In the genomic region with DNA sequence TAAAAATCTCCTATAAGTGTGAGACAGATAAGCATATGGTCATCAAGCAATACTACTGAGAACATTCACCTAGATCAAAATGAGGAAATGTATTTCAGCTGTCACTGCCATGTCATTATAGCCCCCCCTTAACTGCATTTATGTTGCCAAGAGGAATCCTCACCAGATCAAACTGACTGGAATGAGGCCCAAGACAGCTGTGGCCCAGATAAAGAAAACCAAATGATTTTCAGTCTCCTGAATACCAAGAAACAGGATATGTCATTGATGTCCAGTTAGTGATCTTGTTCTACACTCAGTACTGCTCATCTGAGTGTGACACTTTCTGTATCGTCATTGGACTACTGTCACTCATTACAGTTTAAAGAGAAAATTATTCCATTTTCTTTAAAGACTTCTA, we compare ENCODE assay signal across 16 cellular contexts. TPM values are rescaled to one million over a fixed set of nuclear protein-coding genes. Genes with fewer than 3 reads are reported as not detected.
"Had no signal": no experiment of that assay in that cellular context is flagged by ENCODE, and none has a peak within 500 bp of the region (broad histone marks: within the 10 kb centered on the region; RNA-seq: fewer than 3 reads in every experiment).

No MANE protein-coding gene starts in this region.

- H3K4me1 ChIP-seq: colonic mucosa, esophagus squamous epithelium, sigmoid colon, vagina had no signal

- H3K9me3 ChIP-seq: colonic mucosa, esophagus squamous epithelium, ovary, sigmoid colon, tibial nerve, vagina had no signal

- DNase-seq: activated CD4-positive, CD25-positive, alpha-beta regulatory T cell treated with anti-CD3 and anti-CD28 coated beads, Interleukin-2, amount 50 U/mL, for 72 hours; activated naive CD4-positive, alpha-beta T cell treated with anti-CD3 and anti-CD28 coated beads, Interleukin-2, amount 10 ng/mL, durations not matched to agents 7 days and 5 days; activated T-cell treated with anti-CD3 and anti-CD28 coated beads, Interleukin-2, amount 50 U/mL, for 1 hour; colonic mucosa; esophagus squamous epithelium; ovary; sigmoid colon; stimulated activated CD4-positive, alpha-beta T cell treated with anti-CD3 and anti-CD28 coated beads, Interleukin-12 subunit alpha, Interleukin-12 subunit beta, amount 100 ng/mL, for 4 hours; stimulated activated CD4-positive, alpha-beta T cell treated with anti-CD3 and anti-CD28 coated beads, Interleukin-2, amount 100 ng/mL, for 24 hours had no signal

- H3K4me1 Mint-ChIP-seq: activated naive CD4-positive, alpha-beta T cell treated with anti-CD3 and anti-CD28 coated beads, Interleukin-2, amount 10 ng/mL, durations not matched to agents 7 days and 5 days; stimulated activated effector memory CD8-positive, alpha-beta T cell treated with anti-CD3 and anti-CD28 coated beads, Interleukin-12 subunit alpha, Interleukin-12 subunit beta, amount 100 ng/mL, for 72 hours had no signal

- H3K4me3 Mint-ChIP-seq: activated naive CD4-positive, alpha-beta T cell treated with anti-CD3 and anti-CD28 coated beads, Interleukin-2, amount 10 ng/mL, durations not matched to agents 7 days and 5 days; stimulated activated effector memory CD8-positive, alpha-beta T cell treated with anti-CD3 and anti-CD28 coated beads, Interleukin-12 subunit alpha, Interleukin-12 subunit beta, amount 100 ng/mL, for 72 hours had no signal

- H3K27ac ChIP-seq: cardiac muscle cell, colonic mucosa, esophagus squamous epithelium, ovary, sigmoid colon, vagina had no signal

- H3K36me3 Mint-ChIP-seq: activated naive CD4-positive, alpha-beta T cell treated with anti-CD3 and anti-CD28 coated beads, Interleukin-2, amount 10 ng/mL, durations not matched to agents 7 days and 5 days; stimulated activated effector memory CD8-positive, alpha-beta T cell treated with anti-CD3 and anti-CD28 coated beads, Interleukin-12 subunit alpha, Interleukin-12 subunit beta, amount 100 ng/mL, for 72 hours had no signal

- H3K9me3 Mint-ChIP-seq: activated naive CD4-positive, alpha-beta T cell treated with anti-CD3 and anti-CD28 coated beads, Interleukin-2, amount 10 ng/mL, durations not matched to agents 7 days and 5 days; stimulated activated effector memory CD8-positive, alpha-beta T cell treated with anti-CD3 and anti-CD28 coated beads, Interleukin-12 subunit alpha, Interleukin-12 subunit beta, amount 100 ng/mL, for 72 hours had no signal

- H3K27ac Mint-ChIP-seq: activated naive CD4-positive, alpha-beta T cell treated with anti-CD3 and anti-CD28 coated beads, Interleukin-2, amount 10 ng/mL, durations not matched to agents 7 days and 5 days; stimulated activated effector memory CD8-positive, alpha-beta T cell treated with anti-CD3 and anti-CD28 coated beads, Interleukin-12 subunit alpha, Interleukin-12 subunit beta, amount 100 ng/mL, for 72 hours had no signal

- H3K36me3 ChIP-seq: cardiac muscle cell, colonic mucosa, esophagus squamous epithelium, ovary, sigmoid colon, tibial nerve, vagina had no signal

- H3K27me3 Mint-ChIP-seq: activated naive CD4-positive, alpha-beta T cell treated with anti-CD3 and anti-CD28 coated beads, Interleukin-2, amount 10 ng/mL, durations not matched to agents 7 days and 5 days had no signal

- H3K4me3 ChIP-seq: cardiac muscle cell, colonic mucosa, esophagus squamous epithelium, ovary, sigmoid colon, tibial nerve, vagina had no signal

- H3K27me3 ChIP-seq: cardiac muscle cell, colonic mucosa, esophagus squamous epithelium, ovary, sigmoid colon, tibial nerve, vagina had no signal

RNA-seq across cellular contexts. Expression of a gene that starts 35.1 kb away (rescaled TPM):
- total RNA-seq: astrocyte, cardiac muscle cell, esophagus squamous epithelium, fibroblast of villous mesenchyme, kidney epithelial cell had no signal
- polyA plus RNA-seq: cardiac muscle cell had no signal
